1 cellular context compared by ENCODE assay signal in the genomic region with DNA sequence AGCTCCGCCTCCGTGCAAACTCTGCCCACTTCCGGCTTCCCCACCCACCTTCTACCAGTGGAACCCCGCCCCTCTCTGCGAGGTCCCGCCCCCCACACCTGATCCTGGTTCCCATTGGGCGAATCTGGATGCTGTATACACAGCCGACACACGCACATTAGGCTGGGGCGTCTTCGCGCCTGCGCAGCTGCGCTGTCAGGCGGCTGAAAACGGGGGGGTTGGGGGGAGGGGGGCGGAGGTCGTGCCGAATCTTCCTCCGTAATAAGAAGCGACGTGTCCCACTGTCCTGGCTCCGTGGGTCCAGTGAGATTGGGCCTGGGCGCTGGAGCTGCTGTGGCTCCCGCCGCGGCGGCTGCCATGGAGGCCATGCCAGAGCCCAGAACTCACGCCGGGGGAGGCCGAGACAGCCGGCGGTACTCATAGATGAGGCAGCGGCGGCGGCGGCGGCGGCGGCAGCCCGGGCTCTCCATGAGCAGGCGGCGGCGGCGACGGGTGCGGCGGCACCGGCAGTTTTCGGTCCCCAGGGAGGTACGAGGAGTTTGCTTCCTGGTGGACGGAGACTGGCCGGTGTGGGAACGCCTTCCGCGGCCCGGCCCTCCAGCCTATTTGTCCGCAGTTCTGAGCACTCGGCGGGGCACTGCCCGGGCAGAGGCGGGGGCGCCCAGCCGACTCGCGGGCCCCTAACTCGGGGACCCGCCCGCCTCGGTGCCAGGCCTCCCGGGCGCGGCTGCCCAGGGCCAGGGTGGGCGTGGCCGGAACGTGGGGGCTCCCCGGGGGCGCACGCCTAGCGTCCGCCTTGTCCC.
TF ChIP-seq lines count a peak whose summit lies in the region.

No MANE protein-coding gene starts in this region.

TF ChIP-seq in HepG2, 621 proteins besides CTCF, POLR2A, EP300 and RAD21 (continued from another document and continues in another):
- TF ChIP-seq, protein P1, sequence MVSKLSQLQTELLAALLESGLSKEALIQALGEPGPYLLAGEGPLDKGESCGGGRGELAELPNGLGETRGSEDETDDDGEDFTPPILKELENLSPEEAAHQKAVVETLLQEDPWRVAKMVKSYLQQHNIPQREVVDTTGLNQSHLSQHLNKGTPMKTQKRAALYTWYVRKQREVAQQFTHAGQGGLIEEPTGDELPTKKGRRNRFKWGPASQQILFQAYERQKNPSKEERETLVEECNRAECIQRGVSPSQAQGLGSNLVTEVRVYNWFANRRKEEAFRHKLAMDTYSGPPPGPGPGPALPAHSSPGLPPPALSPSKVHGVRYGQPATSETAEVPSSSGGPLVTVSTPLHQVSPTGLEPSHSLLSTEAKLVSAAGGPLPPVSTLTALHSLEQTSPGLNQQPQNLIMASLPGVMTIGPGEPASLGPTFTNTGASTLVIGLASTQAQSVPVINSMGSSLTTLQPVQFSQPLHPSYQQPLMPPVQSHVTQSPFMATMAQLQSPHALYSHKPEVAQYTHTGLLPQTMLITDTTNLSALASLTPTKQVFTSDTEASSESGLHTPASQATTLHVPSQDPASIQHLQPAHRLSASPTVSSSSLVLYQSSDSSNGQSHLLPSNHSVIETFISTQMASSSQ (IDR thresholded peaks at IDR 0.05; ENCODE audit: low read depth), result no peak
- TF ChIP-seq, protein P1 (CRISPR knock-in tag; IDR thresholded peaks at IDR 0.05; ENCODE audit: borderline replicate concordance), result peak; percentile 61
- TF ChIP-seq SMAD1 (CRISPR knock-in tag; IDR thresholded peaks at IDR 0.05; ENCODE audit: borderline replicate concordance, low read depth) (0 out of 2 replicates have a peak, but pooled peaks have one; percentile 72), ZMYM3 (CRISPR knock-in tag; IDR thresholded peaks at IDR 0.05) (no peak), HOXA7 (CRISPR knock-in tag; IDR thresholded peaks at IDR 0.05) (no peak), SMC3 (IDR thresholded peaks at IDR 0.05; ENCODE audit: low read length) (no peak), ZNF598 (CRISPR knock-in tag; IDR thresholded peaks at IDR 0.05; ENCODE audit: borderline replicate concordance) (no peak), ARNTL (CRISPR knock-in tag; IDR thresholded peaks at IDR 0.05) (peak; percentile 40; the same call in 1 of the 2 replicates), ZNF264 (CRISPR knock-in tag; IDR thresholded peaks at IDR 0.05) (0 out of 2 replicates have a peak, but pooled peaks have one; percentile 4), ZNF501 (CRISPR knock-in tag; IDR thresholded peaks at IDR 0.05) (peak; percentile 61; the same call in 1 of the 2 replicates), MIER3 (CRISPR knock-in tag; IDR thresholded peaks at IDR 0.05; ENCODE audit: borderline replicate concordance) (no peak), PHF20 (CRISPR knock-in tag; IDR thresholded peaks at IDR 0.05) (peak; percentile 65), PRMT3 (CRISPR knock-in tag; IDR thresholded peaks at IDR 0.05; ENCODE audit: borderline replicate concordance, low read depth) (no peak), ZNF550 (CRISPR knock-in tag; IDR thresholded peaks at IDR 0.05; ENCODE audit: borderline replicate concordance) (no peak), SRF (IDR thresholded peaks at IDR 0.05; ENCODE audit: low read depth, low read length) (no peak), ZNF720 (CRISPR knock-in tag; IDR thresholded peaks at IDR 0.05) (no peak), ATRX (CRISPR knock-in tag; IDR thresholded peaks at IDR 0.05; ENCODE audit: borderline replicate concordance) (no peak), ZNF878 (CRISPR knock-in tag; IDR thresholded peaks at IDR 0.05) (no peak), ZNF616 (CRISPR knock-in tag; IDR thresholded peaks at IDR 0.05; ENCODE audit: low read depth) (peak; percentile 57; the same call in 1 of the 2 replicates), ZNF780A (CRISPR knock-in tag; IDR thresholded peaks at IDR 0.05) (0 out of 2 replicates have a peak, but pooled peaks have one; percentile 56), RARA (CRISPR knock-in tag; IDR thresholded peaks at IDR 0.05) (0 out of 2 replicates have a peak, but pooled peaks have one; percentile 4), ZNF792 (CRISPR knock-in tag; IDR thresholded peaks at IDR 0.05) (peak; percentile 48; the same call in 1 of the 2 replicates), ZNF567 (CRISPR knock-in tag; IDR thresholded peaks at IDR 0.05; ENCODE audit: borderline replicate concordance) (0 out of 2 replicates have a peak, but pooled peaks have one; percentile 59)
- TF ChIP-seq, protein P2, sequence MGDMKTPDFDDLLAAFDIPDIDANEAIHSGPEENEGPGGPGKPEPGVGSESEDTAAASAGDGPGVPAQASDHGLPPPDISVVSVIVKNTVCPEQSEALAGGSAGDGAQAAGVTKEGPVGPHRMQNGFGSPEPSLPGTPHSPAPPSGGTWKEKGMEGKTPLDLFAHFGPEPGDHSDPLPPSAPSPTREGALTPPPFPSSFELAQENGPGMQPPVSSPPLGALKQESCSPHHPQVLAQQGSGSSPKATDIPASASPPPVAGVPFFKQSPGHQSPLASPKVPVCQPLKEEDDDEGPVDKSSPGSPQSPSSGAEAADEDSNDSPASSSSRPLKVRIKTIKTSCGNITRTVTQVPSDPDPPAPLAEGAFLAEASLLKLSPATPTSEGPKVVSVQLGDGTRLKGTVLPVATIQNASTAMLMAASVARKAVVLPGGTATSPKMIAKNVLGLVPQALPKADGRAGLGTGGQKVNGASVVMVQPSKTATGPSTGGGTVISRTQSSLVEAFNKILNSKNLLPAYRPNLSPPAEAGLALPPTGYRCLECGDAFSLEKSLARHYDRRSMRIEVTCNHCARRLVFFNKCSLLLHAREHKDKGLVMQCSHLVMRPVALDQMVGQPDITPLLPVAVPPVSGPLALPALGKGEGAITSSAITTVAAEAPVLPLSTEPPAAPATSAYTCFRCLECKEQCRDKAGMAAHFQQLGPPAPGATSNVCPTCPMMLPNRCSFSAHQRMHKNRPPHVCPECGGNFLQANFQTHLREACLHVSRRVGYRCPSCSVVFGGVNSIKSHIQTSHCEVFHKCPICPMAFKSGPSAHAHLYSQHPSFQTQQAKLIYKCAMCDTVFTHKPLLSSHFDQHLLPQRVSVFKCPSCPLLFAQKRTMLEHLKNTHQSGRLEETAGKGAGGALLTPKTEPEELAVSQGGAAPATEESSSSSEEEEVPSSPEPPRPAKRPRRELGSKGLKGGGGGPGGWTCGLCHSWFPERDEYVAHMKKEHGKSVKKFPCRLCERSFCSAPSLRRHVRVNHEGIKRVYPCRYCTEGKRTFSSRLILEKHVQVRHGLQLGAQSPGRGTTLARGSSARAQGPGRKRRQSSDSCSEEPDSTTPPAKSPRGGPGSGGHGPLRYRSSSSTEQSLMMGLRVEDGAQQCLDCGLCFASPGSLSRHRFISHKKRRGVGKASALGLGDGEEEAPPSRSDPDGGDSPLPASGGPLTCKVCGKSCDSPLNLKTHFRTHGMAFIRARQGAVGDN (CRISPR knock-in tag; IDR thresholded peaks at IDR 0.05), result peak; percentile 83
- TF ChIP-seq, protein P3, sequence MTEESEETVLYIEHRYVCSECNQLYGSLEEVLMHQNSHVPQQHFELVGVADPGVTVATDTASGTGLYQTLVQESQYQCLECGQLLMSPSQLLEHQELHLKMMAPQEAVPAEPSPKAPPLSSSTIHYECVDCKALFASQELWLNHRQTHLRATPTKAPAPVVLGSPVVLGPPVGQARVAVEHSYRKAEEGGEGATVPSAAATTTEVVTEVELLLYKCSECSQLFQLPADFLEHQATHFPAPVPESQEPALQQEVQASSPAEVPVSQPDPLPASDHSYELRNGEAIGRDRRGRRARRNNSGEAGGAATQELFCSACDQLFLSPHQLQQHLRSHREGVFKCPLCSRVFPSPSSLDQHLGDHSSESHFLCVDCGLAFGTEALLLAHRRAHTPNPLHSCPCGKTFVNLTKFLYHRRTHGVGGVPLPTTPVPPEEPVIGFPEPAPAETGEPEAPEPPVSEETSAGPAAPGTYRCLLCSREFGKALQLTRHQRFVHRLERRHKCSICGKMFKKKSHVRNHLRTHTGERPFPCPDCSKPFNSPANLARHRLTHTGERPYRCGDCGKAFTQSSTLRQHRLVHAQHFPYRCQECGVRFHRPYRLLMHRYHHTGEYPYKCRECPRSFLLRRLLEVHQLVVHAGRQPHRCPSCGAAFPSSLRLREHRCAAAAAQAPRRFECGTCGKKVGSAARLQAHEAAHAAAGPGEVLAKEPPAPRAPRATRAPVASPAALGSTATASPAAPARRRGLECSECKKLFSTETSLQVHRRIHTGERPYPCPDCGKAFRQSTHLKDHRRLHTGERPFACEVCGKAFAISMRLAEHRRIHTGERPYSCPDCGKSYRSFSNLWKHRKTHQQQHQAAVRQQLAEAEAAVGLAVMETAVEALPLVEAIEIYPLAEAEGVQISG (CRISPR knock-in tag; IDR thresholded peaks at IDR 0.05), result peak; percentile 45; the same call in 1 of the 2 replicates
- TF ChIP-seq, protein P4, sequence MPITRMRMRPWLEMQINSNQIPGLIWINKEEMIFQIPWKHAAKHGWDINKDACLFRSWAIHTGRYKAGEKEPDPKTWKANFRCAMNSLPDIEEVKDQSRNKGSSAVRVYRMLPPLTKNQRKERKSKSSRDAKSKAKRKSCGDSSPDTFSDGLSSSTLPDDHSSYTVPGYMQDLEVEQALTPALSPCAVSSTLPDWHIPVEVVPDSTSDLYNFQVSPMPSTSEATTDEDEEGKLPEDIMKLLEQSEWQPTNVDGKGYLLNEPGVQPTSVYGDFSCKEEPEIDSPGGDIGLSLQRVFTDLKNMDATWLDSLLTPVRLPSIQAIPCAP (CRISPR knock-in tag; IDR thresholded peaks at IDR 0.05; ENCODE audit: low read depth), result no peak
- TF ChIP-seq, protein P5, sequence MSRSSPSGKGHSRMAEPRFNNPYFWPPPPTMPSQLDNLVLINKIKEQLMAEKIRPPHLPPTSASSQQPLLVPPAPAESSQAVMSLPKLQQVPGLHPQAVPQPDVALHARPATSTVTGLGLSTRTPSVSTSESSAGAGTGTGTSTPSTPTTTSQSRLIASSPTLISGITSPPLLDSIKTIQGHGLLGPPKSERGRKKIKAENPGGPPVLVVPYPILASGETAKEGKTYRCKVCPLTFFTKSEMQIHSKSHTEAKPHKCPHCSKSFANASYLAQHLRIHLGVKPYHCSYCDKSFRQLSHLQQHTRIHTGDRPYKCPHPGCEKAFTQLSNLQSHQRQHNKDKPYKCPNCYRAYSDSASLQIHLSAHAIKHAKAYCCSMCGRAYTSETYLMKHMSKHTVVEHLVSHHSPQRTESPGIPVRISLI (CRISPR knock-in tag; IDR thresholded peaks at IDR 0.05; ENCODE audit: borderline replicate concordance), result peak; percentile 19; the same call in 1 of the 2 replicates
- TF ChIP-seq, protein P6, sequence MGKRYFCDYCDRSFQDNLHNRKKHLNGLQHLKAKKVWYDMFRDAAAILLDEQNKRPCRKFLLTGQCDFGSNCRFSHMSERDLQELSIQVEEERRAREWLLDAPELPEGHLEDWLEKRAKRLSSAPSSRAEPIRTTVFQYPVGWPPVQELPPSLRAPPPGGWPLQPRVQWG (CRISPR knock-in tag; IDR thresholded peaks at IDR 0.05; ENCODE audit: borderline replicate concordance, low read depth), result no peak
- TF ChIP-seq, protein P7, sequence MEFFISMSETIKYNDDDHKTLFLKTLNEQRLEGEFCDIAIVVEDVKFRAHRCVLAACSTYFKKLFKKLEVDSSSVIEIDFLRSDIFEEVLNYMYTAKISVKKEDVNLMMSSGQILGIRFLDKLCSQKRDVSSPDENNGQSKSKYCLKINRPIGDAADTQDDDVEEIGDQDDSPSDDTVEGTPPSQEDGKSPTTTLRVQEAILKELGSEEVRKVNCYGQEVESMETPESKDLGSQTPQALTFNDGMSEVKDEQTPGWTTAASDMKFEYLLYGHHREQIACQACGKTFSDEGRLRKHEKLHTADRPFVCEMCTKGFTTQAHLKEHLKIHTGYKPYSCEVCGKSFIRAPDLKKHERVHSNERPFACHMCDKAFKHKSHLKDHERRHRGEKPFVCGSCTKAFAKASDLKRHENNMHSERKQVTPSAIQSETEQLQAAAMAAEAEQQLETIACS (CRISPR knock-in tag; IDR thresholded peaks at IDR 0.05), result no peak
- TF ChIP-seq, protein P8, sequence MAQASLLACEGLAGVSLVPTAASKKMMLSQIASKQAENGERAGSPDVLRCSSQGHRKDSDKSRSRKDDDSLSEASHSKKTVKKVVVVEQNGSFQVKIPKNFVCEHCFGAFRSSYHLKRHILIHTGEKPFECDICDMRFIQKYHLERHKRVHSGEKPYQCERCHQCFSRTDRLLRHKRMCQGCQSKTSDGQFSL (CRISPR knock-in tag; IDR thresholded peaks at IDR 0.05), result peak; percentile 31; the same call in 1 of the 2 replicates
- TF ChIP-seq, protein P9, sequence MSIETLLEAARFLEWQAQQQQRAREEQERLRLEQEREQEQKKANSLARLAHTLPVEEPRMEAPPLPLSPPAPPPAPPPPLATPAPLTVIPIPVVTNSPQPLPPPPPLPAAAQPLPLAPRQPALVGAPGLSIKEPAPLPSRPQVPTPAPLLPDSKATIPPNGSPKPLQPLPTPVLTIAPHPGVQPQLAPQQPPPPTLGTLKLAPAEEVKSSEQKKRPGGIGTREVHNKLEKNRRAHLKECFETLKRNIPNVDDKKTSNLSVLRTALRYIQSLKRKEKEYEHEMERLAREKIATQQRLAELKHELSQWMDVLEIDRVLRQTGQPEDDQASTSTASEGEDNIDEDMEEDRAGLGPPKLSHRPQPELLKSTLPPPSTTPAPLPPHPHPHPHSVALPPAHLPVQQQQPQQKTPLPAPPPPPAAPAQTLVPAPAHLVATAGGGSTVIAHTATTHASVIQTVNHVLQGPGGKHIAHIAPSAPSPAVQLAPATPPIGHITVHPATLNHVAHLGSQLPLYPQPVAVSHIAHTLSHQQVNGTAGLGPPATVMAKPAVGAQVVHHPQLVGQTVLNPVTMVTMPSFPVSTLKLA (IDR thresholded peaks at IDR 0.05), result peak; percentile 37; the same call in 1 of the 2 replicates
- TF ChIP-seq, protein P10, sequence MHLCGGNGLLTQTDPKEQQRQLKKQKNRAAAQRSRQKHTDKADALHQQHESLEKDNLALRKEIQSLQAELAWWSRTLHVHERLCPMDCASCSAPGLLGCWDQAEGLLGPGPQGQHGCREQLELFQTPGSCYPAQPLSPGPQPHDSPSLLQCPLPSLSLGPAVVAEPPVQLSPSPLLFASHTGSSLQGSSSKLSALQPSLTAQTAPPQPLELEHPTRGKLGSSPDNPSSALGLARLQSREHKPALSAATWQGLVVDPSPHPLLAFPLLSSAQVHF (CRISPR knock-in tag; IDR thresholded peaks at IDR 0.05), result 0 out of 2 replicates have a peak, but pooled peaks have one; percentile 43
